Comparison of ENCODE assay signal across 8 cellular contexts in genomic region chr2:135876066-135876711, GRCh38. TPM values are rescaled to one million over a fixed set of nuclear protein-coding genes. Genes with fewer than 3 reads are reported as not detected.
DNase-seq lines count a peak whose midpoint lies in the region; ATAC-seq and TF ChIP-seq lines count a peak whose summit lies in the region.

TSS of gene MCM6 (minus strand) at chr2:135876443. CDS start at chr2:135876365, 78 bp downstream.

- peaks cover 18% of the 10 kb centered on the region for H3K4me1 ChIP-seq in adipocyte (ENCODE audit: control insufficient read depth, insufficient read depth, low read length)
- H3K4me1 ChIP-seq in heart right ventricle: peaks cover 0 to 24% (median 14%) of the 10 kb centered on the region in 9 donors
- peaks cover 9 to 18% (median 15%) of the 10 kb centered on the region in 4 donors for H3K4me1 ChIP-seq in upper lobe of left lung

- TF ChIP-seq CTCF in GM12875 (IDR thresholded peaks at IDR 0.05; ENCODE audit: borderline replicate concordance, insufficient read depth, low read depth, low read length) (no peak), heart right ventricle (IDR thresholded peaks at IDR 0.05) (peak in 5 of 9 donors; percentile 2 to 21 (median 12)), upper lobe of left lung (IDR thresholded peaks at IDR 0.05) (peak in 5 of 6 experiments; percentile 14 to 70 (median 53))

- no peak for TF ChIP-seq EP300 in upper lobe of left lung (IDR thresholded peaks at IDR 0.05)

- H3K27ac ChIP-seq in heart right ventricle: peak within 1 kb of the TSS in 9 of 10 donors; percentile 68 to 90 (median 81)
- peak within 1 kb of the TSS; percentile 72 to 86 (median 84) for H3K27ac ChIP-seq in upper lobe of left lung

- peak within 1 kb of the TSS; percentile 92 for H3K4me3 ChIP-seq in GM12875 (ENCODE audit: low read depth, low read length)
- H3K4me3 ChIP-seq in adipocyte (ENCODE audit: low read length): peak within 1 kb of the TSS; percentile 92
- H3K4me3 ChIP-seq in heart right ventricle: peak within 1 kb of the TSS; percentile 58 to 95 (median 75)
- peak within 1 kb of the TSS; percentile 61 to 84 (median 72) for H3K4me3 ChIP-seq in upper lobe of left lung

- peak within 1 kb of the TSS; percentile 84 for H3K9ac ChIP-seq in adipocyte (ENCODE audit: low read length)

- ATAC-seq in HG02798 (IDR thresholded peaks at IDR 0.05; ENCODE audit: poor library complexity, unreplicated experiment): peak; percentile 94
- ATAC-seq in heart right ventricle: peak; percentile 99
- ATAC-seq in upper lobe of left lung (ENCODE audit: low FRiP score in 2 of 2): peak; percentile 98 to 100

- 0 to 1% methylated on average over 69 to 71 of the region's 71 CpGs for WGBS in heart right ventricle, 2 donors
- 0 to 1% methylated on average over 48 to 65 of the region's 71 CpGs for WGBS in upper lobe of left lung, 2 donors

- intact Hi-C loops in heart right ventricle (cut with DNase I): no loop called here
- intact Hi-C loops in posterior cingulate gyrus (cut with DNase I): loop anchor here (5.0 kb wide), 1 partner anchor 134 kb away; the partner anchor contains the start of gene UBXN4

- DNase-seq in NCI-H1436 (lab: John Stamatoyannopoulos, UW) (peak; percentile 97), T follicular helper cell (ENCODE audit: low read depth) (peak; percentile 96), adipocyte (ENCODE audit: low read depth) (peak; percentile 100), heart right ventricle (peak; percentile 96 to 98), posterior cingulate gyrus (peak; percentile 90 to 99 (median 95)), upper lobe of left lung (peak; percentile 97 to 99)

- H3K9me3 ChIP-seq in adipocyte (ENCODE audit: control insufficient read depth, low read length) (no peaks in the 10 kb centered on the region), heart right ventricle (no peaks in the 10 kb centered on the region), upper lobe of left lung (no peaks in the 10 kb centered on the region)

- peak in 3 of 4 donors; percentile 43 to 66 (median 54) for TF ChIP-seq POLR2A in upper lobe of left lung (IDR thresholded peaks at IDR 0.05)

- H3K36me3 ChIP-seq in adipocyte (ENCODE audit: control insufficient read depth, insufficient read depth, low read length, severe bottlenecking): no peaks in the 10 kb centered on the region
- peaks cover 0 to 20% (median 0%) of the 10 kb centered on the region in 9 donors for H3K36me3 ChIP-seq in heart right ventricle
- H3K36me3 ChIP-seq in upper lobe of left lung: peaks cover 0 to 10% (median 2%) of the 10 kb centered on the region in 4 donors

- H3K27me3 ChIP-seq in adipocyte (replicated peaks; ENCODE audit: control insufficient read depth, insufficient read depth, low read length): no peaks in the 10 kb centered on the region
- no peaks in the 10 kb centered on the region for H3K27me3 ChIP-seq in heart right ventricle
- H3K27me3 ChIP-seq in upper lobe of left lung: no peaks in the 10 kb centered on the region

RNA-seq across cellular contexts. Expression of gene MCM6, which starts in this region (rescaled TPM):
- total RNA-seq in heart right ventricle: 1 to 10 TPM; 2.9 to 9.4 (median 5.3) TPM
- polyA plus RNA-seq in heart right ventricle: 1 to 10 TPM; 1.6 to 2.8 TPM
- 10 to 100 TPM in 1 of 6 donors, 1 to 10 TPM in 5; 4.2 to 10.5 (median 7.6) TPM for total RNA-seq in upper lobe of left lung

Comparison
In these comparisons a context has a peak if more than half of its experiments do, and no peak if none do; other contexts are left out.
1. Peak in every context shown above with its lines: DNase-seq, ATAC-seq, H3K4me3 ChIP-seq and H3K27ac ChIP-seq.